ENCODE assay signal across 8 cellular contexts in the genomic region with DNA sequence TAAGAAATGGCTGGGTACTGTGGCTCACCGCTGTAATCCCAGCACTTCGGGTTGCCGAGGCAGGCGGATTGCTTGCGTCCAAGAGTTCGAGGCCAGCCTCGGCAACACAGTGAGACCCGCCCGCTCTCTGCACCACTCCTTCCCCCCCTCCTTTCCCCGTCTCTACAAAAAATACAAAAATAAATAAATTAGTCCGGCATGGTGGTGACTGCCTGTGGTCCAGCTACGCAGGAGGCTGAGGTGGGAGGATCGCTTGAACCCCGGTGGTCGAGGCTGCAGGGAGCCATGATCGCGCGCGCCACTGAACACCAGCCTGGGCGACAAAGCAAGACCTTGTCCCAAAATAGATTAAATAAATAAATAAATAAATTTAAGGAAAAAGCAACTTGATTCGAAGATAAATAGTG.
A peak's percentile ranks its signal among the peaks of the same experiment; 100 is the strongest.
DNase-seq lines count a peak whose midpoint lies in the region; ATAC-seq and TF ChIP-seq lines count a peak whose summit lies in the region.

No MANE protein-coding gene starts in this region.

- peak overlapping the region; percentile 69; the same call in 1 of the 2 replicates for H3K4me2 ChIP-seq in MM.1S (ENCODE audit: low read depth, low read length)
- peak overlapping the region; percentile 95 for H3K4me2 ChIP-seq in parathyroid adenoma (ENCODE audit: low read length)

- H3K79me2 ChIP-seq in MM.1S (ENCODE audit: low read length) (peaks cover 44% of the 10 kb centered on the region), parathyroid adenoma (peaks cover 35% of the 10 kb centered on the region)

- H3K4me1 ChIP-seq in MM.1S (ENCODE audit: low read length), result peaks cover 10% of the 10 kb centered on the region
- peaks cover 19% of the 10 kb centered on the region for H3K4me1 ChIP-seq in parathyroid adenoma

- H3K36me3 ChIP-seq in MM.1S (replicated peaks; ENCODE audit: insufficient read depth, low read length) (no peaks in the 10 kb centered on the region), parathyroid adenoma (ENCODE audit: control insufficient read depth, insufficient read depth, low read length) (no peaks in the 10 kb centered on the region)

- H3K9ac ChIP-seq in MM.1S (ENCODE audit: low read length) (peak overlapping the region; percentile 62), parathyroid adenoma (no peak overlapping the region)

- H3K4me3 ChIP-seq in MM.1S (ENCODE audit: low read length), result peak overlapping the region; percentile 60
- peak overlapping the region; percentile 34 for H3K4me3 ChIP-seq in epithelial cell of esophagus (ENCODE audit: low read length)
- no peak overlapping the region for H3K4me3 ChIP-seq in parathyroid adenoma (ENCODE audit: low read depth, low read length)

- peaks cover 16% of the 10 kb centered on the region for H3F3A ChIP-seq in MM.1S (ENCODE audit: insufficient read depth, low read length)

- H3K9me2 ChIP-seq in MM.1S (replicated peaks; ENCODE audit: insufficient read depth, low read length), result no peaks in the 10 kb centered on the region

- H3K27ac ChIP-seq in MM.1S (ENCODE audit: low read length), result peak overlapping the region; percentile 63
- no peak overlapping the region for H3K27ac ChIP-seq in parathyroid adenoma

- DNase-seq in MM.1S (no peak), epithelial cell of esophagus (ENCODE audit: low read depth) (no peak), inferior parietal cortex (ENCODE audit: extremely low spot score) (no peak)

- TF ChIP-seq CTCF in MM.1S (IDR thresholded peaks at IDR 0.05; ENCODE audit: low read length) (no peak), epithelial cell of esophagus (IDR thresholded peaks at IDR 0.05; ENCODE audit: insufficient read depth, low read depth, low read length, missing control alignments) (no peak), parathyroid adenoma (IDR thresholded peaks at IDR 0.05) (no peak)

- H2AFZ ChIP-seq in MM.1S (ENCODE audit: low read length) (peak overlapping the region; percentile 93), parathyroid adenoma (peak overlapping the region; percentile 87)

- ATAC-seq in GM18907 (IDR thresholded peaks at IDR 0.05; ENCODE audit: unreplicated experiment) (peak; percentile 1), GM19351 (IDR thresholded peaks at IDR 0.05; ENCODE audit: unreplicated experiment) (no peak), HG03175 (IDR thresholded peaks at IDR 0.05; ENCODE audit: unreplicated experiment) (no peak), GM21526 (IDR thresholded peaks at IDR 0.05; ENCODE audit: low FRiP score, unreplicated experiment) (no peak)

- no peaks in the 10 kb centered on the region for H4K20me1 ChIP-seq in MM.1S (ENCODE audit: insufficient read depth, low read length)

- H3K9me3 ChIP-seq in MM.1S (replicated peaks; ENCODE audit: insufficient read depth, low read length), result no peaks in the 10 kb centered on the region
- no peaks in the 10 kb centered on the region for H3K9me3 ChIP-seq in parathyroid adenoma (ENCODE audit: control insufficient read depth, low read length)

- no peaks in the 10 kb centered on the region for H3K27me3 ChIP-seq in MM.1S (replicated peaks; ENCODE audit: insufficient read depth, low read length)
- H3K27me3 ChIP-seq in parathyroid adenoma (ENCODE audit: control insufficient read depth, insufficient read depth, low read length), result no peaks in the 10 kb centered on the region
